ENCODE assay signal across 21 cellular contexts in the genomic region with DNA sequence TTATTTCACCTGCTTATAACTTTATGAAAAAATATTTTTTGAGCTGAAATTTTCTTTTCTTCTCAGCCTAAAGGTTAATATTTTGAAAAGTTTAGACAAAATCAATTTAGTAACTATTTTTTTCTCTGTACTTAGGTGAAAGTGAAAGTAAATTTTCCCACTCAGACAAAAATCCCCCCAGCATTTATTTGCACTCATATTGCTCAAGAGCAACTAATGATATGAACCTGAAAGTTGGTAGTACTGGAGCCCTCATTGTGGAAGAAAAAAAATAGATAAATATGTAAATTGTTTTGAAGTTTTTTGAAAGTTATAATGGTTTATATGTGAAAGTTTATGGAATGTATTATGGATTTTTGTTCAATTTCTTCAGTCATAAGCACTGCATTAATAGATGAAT.
"Had no signal": no experiment of that assay in that cellular context is flagged by ENCODE, and none has a peak within 500 bp of the region (broad histone marks: within the 10 kb centered on the region; RNA-seq: fewer than 3 reads in every experiment).

No MANE protein-coding gene starts in this region.

- H3K27me3 ChIP-seq: breast epithelium, esophagus muscularis mucosa, spleen, upper lobe of left lung had no signal

- ATAC-seq: activated CD4-positive, alpha-beta T cell treated with anti-CD3 and anti-CD28 coated beads for 36 hours; activated T-cell treated with anti-CD3 and anti-CD28 coated beads, Interleukin-2, amount 50 U/mL, for 4 hours; left colon; lower lobe of right lung; naive thymus-derived CD4-positive, alpha-beta T cell had no signal

- H3K27ac ChIP-seq: breast epithelium, coronary artery, esophagus muscularis mucosa, lower lobe of right lung, spleen, upper lobe of left lung had no signal

- H3K9me3 ChIP-seq: breast epithelium, esophagus muscularis mucosa, lower lobe of right lung had no signal

- DNase-seq: activated B cell treated with CpG ODN at 0.5 μM for 24 hours; activated CD4-positive, alpha-beta T cell treated with anti-CD3 and anti-CD28 coated beads for 36 hours; activated CD4-positive, alpha-beta T cell treated with anti-CD3 and anti-CD28 coated beads, Interleukin-2, amount 50 U/mL, for 4 hours; activated CD8-positive, alpha-beta memory T cell treated with anti-CD3 and anti-CD28 coated beads for 24 hours; activated CD8-positive, alpha-beta memory T cell treated with anti-CD3 and anti-CD28 coated beads, Interleukin-2, amount 50 U/mL, for 4 hours; activated naive CD4-positive, alpha-beta T cell; activated naive CD8-positive, alpha-beta T cell treated with anti-CD3 and anti-CD28 coated beads for 36 hours; activated T-cell treated with anti-CD3 and anti-CD28 coated beads, Interleukin-2, amount 50 U/mL, for 4 hours; amniotic stem cell; islet precursor cell; left colon; lower lobe of right lung; naive thymus-derived CD4-positive, alpha-beta T cell; spleen; stimulated activated CD4-positive, alpha-beta T cell treated with anti-CD3 and anti-CD28 coated beads, Interleukin-4, amount 100 ng/mL, for 1 hour; stimulated activated naive CD4-positive, alpha-beta T cell treated with Interleukin-2 at 50 U/mL for 16 hours; T-helper 9 cell; upper lobe of left lung had no signal

- H3K4me1 ChIP-seq: breast epithelium, lower lobe of right lung, upper lobe of left lung had no signal

- H3K4me3 ChIP-seq: breast epithelium, coronary artery, esophagus muscularis mucosa, lower lobe of right lung, spleen, upper lobe of left lung had no signal

- H3K36me3 ChIP-seq: breast epithelium, esophagus muscularis mucosa, lower lobe of right lung, spleen, upper lobe of left lung had no signal
